1 cellular context compared by ENCODE assay signal in genomic region chr6:125312478-125312877, GRCh38.
TF ChIP-seq lines count a peak whose summit lies in the region.

No MANE protein-coding gene starts in this region.

TF ChIP-seq in H1, 55 proteins besides CTCF, POLR2A, EP300 and RAD21:
- TF ChIP-seq ATF3 (IDR thresholded peaks at IDR 0.05; ENCODE audit: insufficient read depth, low read depth, low read length) (no peak), JUN (IDR thresholded peaks at IDR 0.05; ENCODE audit: low read depth, low read length) (no peak), RBBP5 (IDR thresholded peaks at IDR 0.05; ENCODE audit: borderline replicate concordance, low read depth, low read length) (no peak), GABPA (IDR thresholded peaks at IDR 0.05; ENCODE audit: borderline replicate concordance, insufficient read depth, low read length) (no peak), SP2 (IDR thresholded peaks at IDR 0.05; ENCODE audit: low read length) (no peak), EZH2 (IDR thresholded peaks at IDR 0.05; ENCODE audit: low read depth, low read length, severe bottlenecking) (no peak), MAX (IDR thresholded peaks at IDR 0.05) (no peak), CREB1 (IDR thresholded peaks at IDR 0.05) (no peak), BACH1 (IDR thresholded peaks at IDR 0.05; ENCODE audit: low read length) (no peak)
